In genomic region chr16:10817514-10817913, GRCh38 we compare ENCODE assay signal across 2 cellular contexts.
TF ChIP-seq lines count a peak whose summit lies in the region.

No MANE protein-coding gene starts in this region.

TF ChIP-seq in GM23338, 12 proteins besides CTCF, POLR2A, EP300 and RAD21:
- TF ChIP-seq EZH2 (IDR thresholded peaks at IDR 0.05; ENCODE audit: low read depth, unreplicated experiment) (no peak), EZH2phosphoT487 (IDR thresholded peaks at IDR 0.05; ENCODE audit: unreplicated experiment) (no peak), STAT1 (IDR thresholded peaks at IDR 0.05; ENCODE audit: unreplicated experiment) (no peak), ZNF462 (CRISPR knock-in tag; IDR thresholded peaks at IDR 0.05) (no peak), JUNB (IDR thresholded peaks at IDR 0.05; ENCODE audit: unreplicated experiment) (no peak)

TF ChIP-seq in K562, 482 proteins besides CTCF, POLR2A, EP300 and RAD21:
- no peak for TF ChIP-seq TAF1 (IDR thresholded peaks at IDR 0.05; ENCODE audit: control insufficient read depth, extremely low read depth, insufficient read depth, low read length, severe bottlenecking)
- no peak for TF ChIP-seq ARID4B (CRISPR knock-in tag; IDR thresholded peaks at IDR 0.05)
- TF ChIP-seq RFX5 (IDR thresholded peaks at IDR 0.05; ENCODE audit: low read depth, low read length), result no peak
- peak; percentile 85 for TF ChIP-seq ZFP36 (IDR thresholded peaks at IDR 0.05; ENCODE audit: low read depth, low read length, partially characterized antibody)
- TF ChIP-seq CEBPB (tag; IDR thresholded peaks at IDR 0.05), result no peak
- TF ChIP-seq SMARCA5 (IDR thresholded peaks at IDR 0.05), result peak; percentile 77; the same call in 1 of the 2 replicates
- TF ChIP-seq CLOCK (CRISPR knock-in tag; IDR thresholded peaks at IDR 0.05; ENCODE audit: borderline replicate concordance), result no peak
- TF ChIP-seq KDM1A (IDR thresholded peaks at IDR 0.05), result peak in 1 of 2 experiments; percentile 55; a peak in 1 of 4 replicates
- peak; percentile 81; the same call in 1 of the 2 replicates for TF ChIP-seq PTBP1 (IDR thresholded peaks at IDR 0.05; ENCODE audit: low read depth, low read length)
- peak; percentile 43; the same call in 1 of the 2 replicates for TF ChIP-seq BCOR (IDR thresholded peaks at IDR 0.05)
- TF ChIP-seq NKRF (IDR thresholded peaks at IDR 0.05; ENCODE audit: borderline replicate concordance), result no peak
- TF ChIP-seq NR4A1 (CRISPR knock-in tag; IDR thresholded peaks at IDR 0.05), result no peak
- no peak for TF ChIP-seq NR4A1 (tag; IDR thresholded peaks at IDR 0.05)
- TF ChIP-seq KLF6 (CRISPR knock-in tag; IDR thresholded peaks at IDR 0.05; ENCODE audit: borderline replicate concordance), result no peak
- TF ChIP-seq ZNF75A (CRISPR knock-in tag; IDR thresholded peaks at IDR 0.05), result no peak
- no peak for TF ChIP-seq ZNF217 (CRISPR knock-in tag; IDR thresholded peaks at IDR 0.05)
- no peak for TF ChIP-seq ZNF586 (CRISPR knock-in tag; conservative IDR thresholded peaks at IDR 0.05)
- TF ChIP-seq ZNF785 (CRISPR knock-in tag; IDR thresholded peaks at IDR 0.05), result no peak
- no peak for TF ChIP-seq RFX1 (IDR thresholded peaks at IDR 0.05)
- TF ChIP-seq EP400 (IDR thresholded peaks at IDR 0.05), result no peak
- no peak for TF ChIP-seq LEF1 (IDR thresholded peaks at IDR 0.05)
- no peak for TF ChIP-seq CEBPG (CRISPR knock-in tag; IDR thresholded peaks at IDR 0.05)
- TF ChIP-seq CEBPG (tag; conservative IDR thresholded peaks at IDR 0.05 in 1 of 2, IDR thresholded peaks at IDR 0.05 in 1 of 2), result no peak
- no peak for TF ChIP-seq SREBF1 (IDR thresholded peaks at IDR 0.05; ENCODE audit: borderline replicate concordance, low read depth, low read length)
- peak; percentile 91 for TF ChIP-seq RBM25 (IDR thresholded peaks at IDR 0.05; ENCODE audit: low read depth, low read length, severe bottlenecking)
- TF ChIP-seq CREB1 (IDR thresholded peaks at IDR 0.05), result no peak
- no peak for TF ChIP-seq CREB1 (CRISPR knock-in tag; IDR thresholded peaks at IDR 0.05)
- TF ChIP-seq ZNF561 (CRISPR knock-in tag; conservative IDR thresholded peaks at IDR 0.05), result no peak
- no peak for TF ChIP-seq ZNF695 (CRISPR knock-in tag; IDR thresholded peaks at IDR 0.05)
- TF ChIP-seq ZNF778 (CRISPR knock-in tag; IDR thresholded peaks at IDR 0.05), result no peak
- TF ChIP-seq HMGN3 (IDR thresholded peaks at IDR 0.05; ENCODE audit: borderline replicate concordance, extremely low read depth, insufficient read length, low read depth, low read length), result no peak
- TF ChIP-seq KAT7 (CRISPR knock-in tag; IDR thresholded peaks at IDR 0.05; ENCODE audit: borderline replicate concordance), result no peak
- TF ChIP-seq FOXO4 (CRISPR knock-in tag; IDR thresholded peaks at IDR 0.05), result no peak
